Comparison of ENCODE assay signal across 27 cellular contexts in genomic region chr6:108768792-108769524, GRCh38.
"Had no signal": no experiment of that assay in that cellular context is flagged by ENCODE, and none has a peak within 500 bp of the region (broad histone marks: within the 10 kb centered on the region; RNA-seq: fewer than 3 reads in every experiment).

No MANE protein-coding gene starts in this region.

- H3K4me3 Mint-ChIP-seq: activated CD4-positive, alpha-beta T cell treated with anti-CD3 and anti-CD28 coated beads, Interleukin-2, amount 10 ng/mL, durations not matched to agents 7 days and 5 days; activated naive CD4-positive, alpha-beta T cell treated with anti-CD3 and anti-CD28 coated beads for 36 hours; activated naive CD8-positive, alpha-beta T cell treated with anti-CD3 and anti-CD28 coated beads for 36 hours; activated T-helper 1 cell treated with anti-CD3 and anti-CD28 coated beads, Interleukin-12 subunit alpha, Interleukin-12 subunit beta, Interleukin-2, Interleukin-4 antibody, amounts not matched to agents 30 ng/mL and 10 ng/mL and 1 ng/mL, durations not matched to agents 14 hours and 24 hours and 36 hours; brain; effector memory CD8-positive, alpha-beta T cell; mesothelial cell of epicardium; naive B cell; nephron progenitor cell; T-helper 17 cell had no signal

- H3K27me3 ChIP-seq: adrenal gland, dorsolateral prefrontal cortex, gastroesophageal sphincter, right atrium auricular region, tibial nerve had no signal

- H3K4me3 ChIP-seq: adrenal gland, coronary artery, dorsolateral prefrontal cortex, gastroesophageal sphincter, right atrium auricular region, tibial nerve had no signal

- H3K27me3 Mint-ChIP-seq: activated naive CD8-positive, alpha-beta T cell treated with anti-CD3 and anti-CD28 coated beads for 36 hours had no signal

- H3K36me3 ChIP-seq: adrenal gland, gastroesophageal sphincter, right atrium auricular region, tibial nerve had no signal

- H3K4me1 Mint-ChIP-seq: brain, mesothelial cell of epicardium, naive B cell, nephron progenitor cell had no signal

- H3K36me3 Mint-ChIP-seq: activated naive CD8-positive, alpha-beta T cell treated with anti-CD3 and anti-CD28 coated beads for 36 hours; brain had no signal

- DNase-seq: activated CD4-positive, alpha-beta T cell treated with anti-CD3 and anti-CD28 coated beads, Interleukin-2, amount 10 ng/mL, durations not matched to agents 7 days and 5 days; activated CD4-positive, CD25-positive, alpha-beta regulatory T cell treated with anti-CD3 and anti-CD28 coated beads, Interleukin-2, amount 50 U/mL, for 72 hours; activated effector memory CD4-positive, alpha-beta T cell treated with anti-CD3 and anti-CD28 coated beads, Interleukin-2, amount 50 U/mL, for 16 hours; activated naive CD4-positive, alpha-beta T cell treated with anti-CD3 and anti-CD28 coated beads for 36 hours; activated naive CD8-positive, alpha-beta T cell treated with anti-CD3 and anti-CD28 coated beads for 36 hours; activated T-cell treated with anti-CD3 and anti-CD28 coated beads, Interleukin-2, amount 50 U/mL, for 1 hour; adrenal gland; aorta; dorsolateral prefrontal cortex; effector memory CD8-positive, alpha-beta T cell; erythroblast; hippocampal formation; left cardiac atrium; naive B cell; nephron progenitor cell; stimulated activated CD4-positive, alpha-beta T cell treated with anti-CD3 and anti-CD28 coated beads, Interleukin-15, amount 100 ng/mL, for 24 hours; stimulated activated CD4-positive, alpha-beta T cell treated with anti-CD3 and anti-CD28 coated beads, Interleukin-2, amount 100 ng/mL, for 24 hours; stimulated activated naive CD4-positive, alpha-beta T cell; T-helper 17 cell; T1000 had no signal

- H3K27ac Mint-ChIP-seq: activated CD4-positive, alpha-beta T cell treated with anti-CD3 and anti-CD28 coated beads, Interleukin-2, amount 10 ng/mL, durations not matched to agents 7 days and 5 days; activated naive CD4-positive, alpha-beta T cell treated with anti-CD3 and anti-CD28 coated beads for 36 hours; activated naive CD8-positive, alpha-beta T cell treated with anti-CD3 and anti-CD28 coated beads for 36 hours; activated T-helper 1 cell treated with anti-CD3 and anti-CD28 coated beads, Interleukin-12 subunit alpha, Interleukin-12 subunit beta, Interleukin-2, Interleukin-4 antibody, amounts not matched to agents 30 ng/mL and 10 ng/mL and 1 ng/mL, durations not matched to agents 14 hours and 24 hours and 36 hours; brain; mesothelial cell of epicardium; nephron progenitor cell; T-helper 17 cell had no signal

- H3K9me3 Mint-ChIP-seq: activated naive CD4-positive, alpha-beta T cell treated with anti-CD3 and anti-CD28 coated beads for 36 hours; activated naive CD8-positive, alpha-beta T cell treated with anti-CD3 and anti-CD28 coated beads for 36 hours; activated T-helper 1 cell treated with anti-CD3 and anti-CD28 coated beads, Interleukin-12 subunit alpha, Interleukin-12 subunit beta, Interleukin-2, Interleukin-4 antibody, amounts not matched to agents 30 ng/mL and 10 ng/mL and 1 ng/mL, durations not matched to agents 14 hours and 24 hours and 36 hours; effector memory CD8-positive, alpha-beta T cell had no signal

- H3K27ac ChIP-seq: adrenal gland, coronary artery, dorsolateral prefrontal cortex, gastroesophageal sphincter, right atrium auricular region, tibial nerve had no signal

- ATAC-seq: effector memory CD8-positive, alpha-beta T cell; gastroesophageal sphincter; left cardiac atrium; T-helper 17 cell had no signal

- H3K9me3 ChIP-seq: adrenal gland, gastroesophageal sphincter, right atrium auricular region, tibial nerve had no signal

- H3K4me1 ChIP-seq: gastroesophageal sphincter had no signal
